21 cellular contexts compared by ENCODE assay signal in genomic region chr17:81529437-81529803, GRCh38. TPM values are rescaled to one million over a fixed set of nuclear protein-coding genes. Genes with fewer than 3 reads are reported as not detected.
A peak's percentile ranks its signal among the peaks of the same experiment; 100 is the strongest.
DNase-seq lines count a peak whose midpoint lies in the region; ATAC-seq, FAIRE-seq and TF ChIP-seq lines count a peak whose summit lies in the region.
"Had no signal": no experiment of that assay in that cellular context is flagged by ENCODE, and none has a peak within 500 bp of the region (broad histone marks: within the 10 kb centered on the region; RNA-seq: fewer than 3 reads in every experiment).

No MANE protein-coding gene starts in this region.

- H3K23ac ChIP-seq in neuronal stem cell (ENCODE audit: low read depth, low read length, poor library complexity) = no peak overlapping the region

- no peak for DNase-seq in HepG2 (ENCODE audit: low spot score)
- no peak for DNase-seq in right lobe of liver
- no peak for DNase-seq in PC-3
- no peak for DNase-seq in neuronal stem cell (ENCODE audit: low spot score)
- no peak for DNase-seq in OCI-LY7 (ENCODE audit: low spot score)
- no peak for DNase-seq in NCI-H2171 (lab: John Stamatoyannopoulos, UW)
- DNase-seq: AML-193; CD4-positive, alpha-beta memory T cell; DMS153; GM23248; HCEC 1CT; HFFc6; IMR-90 had no signal

- CTCF ChIA-PET in HepG2 (lab: Yijun Ruan, JAX; ENCODE audit: low intra/inter-chr PET ratio, low total read pairs) = no interaction called here
- CTCF ChIA-PET in PC-3 (lab: Charles Lee) = interaction anchor here (0.7 kb wide), 1 partner anchor 13 kb away, joined by 3 read pairs; no protein-coding TSS in a partner anchor
- CTCF ChIA-PET in OCI-LY7 (lab: Charles Lee; ENCODE audit: unreplicated experiment) = no interaction called here

- no peak for ATAC-seq in HepG2
- no peak for ATAC-seq in right lobe of liver
- ATAC-seq in PC-3 = no peak
- ATAC-seq: K562 had no signal

- no peak overlapping the region for H4K91ac ChIP-seq in neuronal stem cell (ENCODE audit: low read depth, low read length, poor library complexity)

- no peak for TF ChIP-seq EP300 in HepG2 (IDR thresholded peaks at IDR 0.05; ENCODE audit: low read depth in 2 of 2, low read length in 2 of 2)
- no peak for TF ChIP-seq EP300 in HepG2 (CRISPR knock-in tag; IDR thresholded peaks at IDR 0.05; ENCODE audit: borderline replicate concordance)

- H2AK5ac ChIP-seq in neuronal stem cell (ENCODE audit: low read depth, low read length) = peak overlapping the region; percentile 95

- H3K36me3 ChIP-seq in HepG2 (replicated peaks in 1 of 2; ENCODE audit: control insufficient read depth in 1 of 2, insufficient read depth in 2 of 2, low read length in 2 of 2) = no peaks in the 10 kb centered on the region
- no peaks in the 10 kb centered on the region for H3K36me3 ChIP-seq in right lobe of liver
- no peaks in the 10 kb centered on the region for H3K36me3 ChIP-seq in PC-3 (ENCODE audit: low read depth, low read length)
- no peaks in the 10 kb centered on the region for H3K36me3 ChIP-seq in neuronal stem cell (replicated peaks in 1 of 2; ENCODE audit: control insufficient read depth in 2 of 2, insufficient read depth in 2 of 2, low read length in 2 of 2)
- no peaks in the 10 kb centered on the region for H3K36me3 ChIP-seq in OCI-LY7 (ENCODE audit: insufficient read depth, low read length)

- peaks cover 7% of the 10 kb centered on the region for H3K79me1 ChIP-seq in neuronal stem cell (ENCODE audit: low read depth, low read length)

- H3K4me3 ChIP-seq in HepG2 (replicated peaks in 1 of 3; ENCODE audit: insufficient read depth in 1 of 3, low read depth in 2 of 3, low read length in 3 of 3) (peak overlapping the region in 1 of 3 experiments; percentile 57; a peak in 1 of 6 replicates), right lobe of liver (no peak overlapping the region), PC-3 (ENCODE audit: low read length) (peak overlapping the region; percentile 52), neuronal stem cell (ENCODE audit: low read length in 2 of 2) (no peak overlapping the region), OCI-LY7 (ENCODE audit: low read depth, low read length, poor library complexity, severe bottlenecking) (no peak overlapping the region)
- H3K4me3 ChIP-seq: GM23248, K562 had no signal

- BruUV-seq in HepG2 (replicated peaks; lab: Mats Ljungman, UMichigan) (no TSS peak), PC-3 (replicated peaks; lab: Mats Ljungman, UMichigan) (no TSS peak), OCI-LY7 (replicated peaks; lab: Mats Ljungman, UMichigan) (no TSS peak)

- TF ChIP-seq POLR2A in HepG2 (IDR thresholded peaks at IDR 0.05; ENCODE audit: insufficient read depth in 1 of 2, low read depth in 2 of 2, low read length in 2 of 2) (no peak), right lobe of liver (IDR thresholded peaks at IDR 0.05) (no peak)

- H2BK15ac ChIP-seq in neuronal stem cell (ENCODE audit: low read length) = peak overlapping the region; percentile 71

- in situ Hi-C loops in HepG2 (cut with HindIII; ENCODE audit: extremely low pct_ligation_motif_present, low pct_unique_long_range_greater_than_20kb) = no loop called here

- H3F3A ChIP-seq in PC-3 (ENCODE audit: low read length, unreplicated experiment) = no peaks in the 10 kb centered on the region

- POLR2A ChIA-PET in HepG2 (lab: Yijun Ruan, JAX) (interaction anchor here (0.9 to 1.4 kb wide), 2 partner anchors 11 to 13 kb away, joined by 3 to 5 read pairs; no protein-coding TSS in a partner anchor), PC-3 (lab: Charles Lee; ENCODE audit: unreplicated experiment) (no interaction called here), OCI-LY7 (lab: Charles Lee) (interaction anchor here (1.2 kb wide), 1 partner anchor 9 kb away, joined by 3 read pairs; no protein-coding TSS in a partner anchor)

- H3K27ac ChIP-seq in HepG2 (ENCODE audit: extremely low read length, insufficient read depth, low read length) (no peak overlapping the region), right lobe of liver (no peak overlapping the region), PC-3 (ENCODE audit: low read length) (no peak overlapping the region), neuronal stem cell (replicated peaks; ENCODE audit: low read length) (no peak overlapping the region), OCI-LY7 (ENCODE audit: low read depth, low read length, poor library complexity, severe bottlenecking) (no peak overlapping the region)
- H3K27ac ChIP-seq: GM23248, HL-60 had no signal

- H3K9me3 ChIP-seq in HepG2 (ENCODE audit: low read length) (peaks cover 15% of the 10 kb centered on the region; the same call in 1 of the 2 replicates), right lobe of liver (no peaks in the 10 kb centered on the region), PC-3 (ENCODE audit: low read length) (no peaks in the 10 kb centered on the region), neuronal stem cell (replicated peaks in 1 of 2; ENCODE audit: control insufficient read depth in 2 of 2, insufficient read depth in 1 of 2, low read depth in 1 of 2, low read length in 2 of 2) (peaks cover 0 to 6% of the 10 kb centered on the region in 2 donors), OCI-LY7 (ENCODE audit: low read length) (no peaks in the 10 kb centered on the region)

- intact Hi-C loops in HepG2 (cut with micrococcal nuclease; ENCODE audit: unreplicated experiment) (no loop called here), right lobe of liver (cut with DNase I) (no loop called here), PC-3 (cut with micrococcal nuclease) (no loop called here), OCI-LY7 (cut with micrococcal nuclease; ENCODE audit: unreplicated experiment) (no loop called here)

- H3K79me2 ChIP-seq in HepG2 (ENCODE audit: insufficient read depth, low read length) (no peaks in the 10 kb centered on the region), PC-3 (ENCODE audit: low read length) (no peaks in the 10 kb centered on the region), OCI-LY7 (ENCODE audit: insufficient read depth, low read depth, low read length) (no peaks in the 10 kb centered on the region)

- TF ChIP-seq CTCF in HepG2 (CRISPR knock-in tag; IDR thresholded peaks at IDR 0.05) (no peak), right lobe of liver (IDR thresholded peaks at IDR 0.05) (no peak), PC-3 (conservative IDR thresholded peaks at IDR 0.05; ENCODE audit: low read depth, low read length) (no peak), OCI-LY7 (conservative IDR thresholded peaks at IDR 0.05; ENCODE audit: low read length) (no peak)

- H3K9ac ChIP-seq in HepG2 (ENCODE audit: insufficient read depth, low read depth, low read length) (no peak overlapping the region), PC-3 (ENCODE audit: low read length) (no peak overlapping the region), neuronal stem cell (ENCODE audit: low read depth, low read length, poor library complexity) (peak overlapping the region; percentile 44)
- H3K9ac ChIP-seq: GM23248 had no signal

- H2AFZ ChIP-seq in HepG2 (ENCODE audit: low read length) = no peak overlapping the region
- no peak overlapping the region for H2AFZ ChIP-seq in PC-3 (ENCODE audit: low read length)
- H2AFZ ChIP-seq in neuronal stem cell (ENCODE audit: low read length) = no peak overlapping the region
- no peak overlapping the region for H2AFZ ChIP-seq in OCI-LY7 (ENCODE audit: low read length)
- H2AFZ ChIP-seq: GM23248 had no signal

- H3K14ac ChIP-seq in neuronal stem cell (ENCODE audit: low read length) = peak overlapping the region; percentile 97

- no peak overlapping the region for H2BK120ac ChIP-seq in neuronal stem cell (ENCODE audit: low read depth, low read length)

- H3K9me2 ChIP-seq in PC-3 (replicated peaks; ENCODE audit: low read length) (no peaks in the 10 kb centered on the region), OCI-LY7 (ENCODE audit: insufficient read depth, low read length) (no peaks in the 10 kb centered on the region)

- H2BK12ac ChIP-seq in neuronal stem cell (ENCODE audit: low read length) = no peak overlapping the region

- no peak overlapping the region for H3K4ac ChIP-seq in neuronal stem cell (ENCODE audit: low read length)

- 57% methylated on average over 5 of the region's 6 CpGs for WGBS in HepG2 (ENCODE audit: low lambda C conversion rate)
- WGBS in right lobe of liver (ENCODE audit: insufficient coverage, low coverage, low lambda C conversion rate, missing lambda C conversion rate) = 50% methylated on average over 2 of the region's 6 CpGs
- no CpG with 5 or more reads among the region's 6 CpGs for WGBS in neuronal stem cell (ENCODE audit: extremely low coverage in 2 of 2, insufficient read length in 2 of 2, insufficient replicate concordance in 1 of 2), 2 donors

- no peak for TF ChIP-seq RAD21 in HepG2 (CRISPR knock-in tag; IDR thresholded peaks at IDR 0.05)

- H3K27me3 ChIP-seq in HepG2 (ENCODE audit: control insufficient read depth in 1 of 2, insufficient read depth in 2 of 2, low read length in 2 of 2) = peaks cover 18 to 54% of the 10 kb centered on the region in 2 experiments
- no peaks in the 10 kb centered on the region for H3K27me3 ChIP-seq in right lobe of liver
- H3K27me3 ChIP-seq in PC-3 (ENCODE audit: low read length) = peaks cover 7% of the 10 kb centered on the region; the same call in 1 of the 2 replicates
- peaks cover 0 to 15% (median 6%) of the 10 kb centered on the region in 3 experiments for H3K27me3 ChIP-seq in neuronal stem cell (ENCODE audit: control insufficient read depth in 3 of 3, insufficient read depth in 3 of 3, low read depth in 1 of 3, low read length in 3 of 3)

- H3K4me1 ChIP-seq in HepG2 (ENCODE audit: insufficient read depth, low read length) (peaks cover 24% of the 10 kb centered on the region), right lobe of liver (no peaks in the 10 kb centered on the region), PC-3 (ENCODE audit: insufficient read depth, low read length) (peaks cover 22% of the 10 kb centered on the region), neuronal stem cell (ENCODE audit: control insufficient read depth in 2 of 2, insufficient read depth in 1 of 2, low read depth in 1 of 2, low read length in 2 of 2) (peaks cover 2 to 8% of the 10 kb centered on the region in 2 donors), OCI-LY7 (ENCODE audit: insufficient read depth, low read length, poor library complexity, severe bottlenecking) (peaks cover 14% of the 10 kb centered on the region)

- FAIRE-seq in HepG2 (lab: Jason Lieb, UNC) = no peak
- FAIRE-seq: A204.1, G401.6, GM12891, GM18507, H54, K562 had no signal

- H3K18ac ChIP-seq in neuronal stem cell (ENCODE audit: low read length) = peak overlapping the region; percentile 64

- peak overlapping the region; percentile 60 for H2BK5ac ChIP-seq in neuronal stem cell (ENCODE audit: low read length)

- H3K4me2 ChIP-seq in HepG2 (ENCODE audit: low read depth, low read length) (no peak overlapping the region), PC-3 (ENCODE audit: low read length) (peak overlapping the region; percentile 79), neuronal stem cell (ENCODE audit: insufficient read depth, low read length, poor library complexity, severe bottlenecking) (no peak overlapping the region), OCI-LY7 (ENCODE audit: low read length) (no peak overlapping the region)

- peaks cover 5% of the 10 kb centered on the region; the same call in 1 of the 2 replicates for H4K20me1 ChIP-seq in HepG2 (ENCODE audit: insufficient read depth, low read length)
- no peaks in the 10 kb centered on the region for H4K20me1 ChIP-seq in PC-3 (ENCODE audit: low read length)
- H4K20me1 ChIP-seq in OCI-LY7 (ENCODE audit: insufficient read depth, low read length) = no peaks in the 10 kb centered on the region

- peak overlapping the region; percentile 43 for H4K8ac ChIP-seq in neuronal stem cell (ENCODE audit: low read depth, low read length)

RNA-seq across cellular contexts. Expression of gene FSCN2, which starts 1.2 kb away (rescaled TPM):
- total RNA-seq in HepG2 (2016; rRNA removed; fragmentation: Illumina TruSeq; extraction: Trizol) (not detected in 2 replicates), right lobe of liver (under 1 TPM in 1 of 6 experiments, not detected in 5; 0.22 TPM), PC-3 (2014; rRNA removed) (0.87 and 2.4 TPM in 2 replicates), OCI-LY7 (2022) (4.3 and 6.7 TPM in 2 replicates)
- total RNA-seq in HepG2 (2016; cell fraction: cytosol; rRNA removed; fragmentation: Illumina TruSeq; extraction: Trizol; ENCODE audit: low read depth) = not detected in 2 replicates
- not detected in 2 replicates for total RNA-seq in HepG2 (2016; cell fraction: insoluble cytoplasmic fraction; rRNA removed; fragmentation: Illumina TruSeq; extraction: Trizol)
- not detected in 2 replicates for total RNA-seq in HepG2 (2016; cell fraction: membrane; rRNA removed; fragmentation: Illumina TruSeq; extraction: Trizol)
- total RNA-seq in HepG2 (2016; cell fraction: nucleus; rRNA removed; fragmentation: Illumina TruSeq; extraction: Trizol) = not detected in 2 replicates
- polyA plus RNA-seq in HepG2 (2011; rRNA removed) = 0.09 and 0.31 TPM in 2 replicates
- polyA plus RNA-seq in HepG2 (2011; cell fraction: cytosol; rRNA removed) = 0.17 TPM in 2 replicates
- polyA plus RNA-seq in HepG2 (2011; cell fraction: nucleus; rRNA removed) = 2.2 and 2.8 TPM in 2 replicates
- 0.11 and 0.17 TPM in 2 replicates for polyA plus RNA-seq in HepG2 (2012)
- not detected in 2 replicates for polyA plus RNA-seq in HepG2 (2016; cell fraction: cytosol; fragmentation: Illumina TruSeq; extraction: Trizol; ENCODE audit: low read depth)
- polyA plus RNA-seq in HepG2 (2016; cell fraction: insoluble cytoplasmic fraction; fragmentation: Illumina TruSeq; extraction: Trizol; ENCODE audit: low read depth) = not detected in 2 replicates
- polyA plus RNA-seq in HepG2 (2016; cell fraction: membrane; fragmentation: Illumina TruSeq; extraction: Trizol; ENCODE audit: low read depth) = not detected in 2 replicates
- not detected in 2 replicates for polyA plus RNA-seq in HepG2 (2016; cell fraction: nucleus; fragmentation: Illumina TruSeq; extraction: Trizol; ENCODE audit: insufficient read depth, low read depth)
- 1.5 and 1.9 TPM in 2 replicates for polyA minus RNA-seq in HepG2 (2011; rRNA and poly(A)+ RNA removed; ENCODE audit: low replicate concordance)
- not detected in 2 replicates for polyA minus RNA-seq in HepG2 (2011; cell fraction: cytosol; rRNA and poly(A)+ RNA removed)
- polyA minus RNA-seq in HepG2 (2011; cell fraction: nucleus; rRNA and poly(A)+ RNA removed) = 0.75 and 0.77 TPM in 2 replicates
- 0.20 TPM for polyA plus RNA-seq in neuronal stem cell (2013, experiment 1 of 2)
- 0.25 TPM for polyA plus RNA-seq in neuronal stem cell (2013, experiment 2 of 2)
- total RNA-seq in OCI-LY7 (2014; rRNA removed; shearing (Covaris generic)) = 1.3 and 1.6 TPM in 2 replicates
- total RNA-seq: K562 had no signal
- polyA plus RNA-seq: CD14-positive monocyte had no signal

RNA-seq across cellular contexts. Expression of gene ACTG1, which starts 16.8 kb away (rescaled TPM):
- total RNA-seq in HepG2 (2016; rRNA removed; fragmentation: Illumina TruSeq; extraction: Trizol) = 973 and 1,028 TPM in 2 replicates
- 361 and 399 TPM in 2 replicates for total RNA-seq in HepG2 (2016; cell fraction: cytosol; rRNA removed; fragmentation: Illumina TruSeq; extraction: Trizol; ENCODE audit: low read depth)
- total RNA-seq in HepG2 (2016; cell fraction: insoluble cytoplasmic fraction; rRNA removed; fragmentation: Illumina TruSeq; extraction: Trizol) = 848 and 989 TPM in 2 replicates
- total RNA-seq in HepG2 (2016; cell fraction: membrane; rRNA removed; fragmentation: Illumina TruSeq; extraction: Trizol) = 986 and 1,002 TPM in 2 replicates
- 479 and 519 TPM in 2 replicates for total RNA-seq in HepG2 (2016; cell fraction: nucleus; rRNA removed; fragmentation: Illumina TruSeq; extraction: Trizol)
- 1,138 and 1,217 TPM in 2 replicates for polyA plus RNA-seq in HepG2 (2011; rRNA removed)
- 2,631 and 2,697 TPM in 2 replicates for polyA plus RNA-seq in HepG2 (2011; cell fraction: cytosol; rRNA removed)
- 3,693 and 3,967 TPM in 2 replicates for polyA plus RNA-seq in HepG2 (2011; cell fraction: nucleus; rRNA removed)
- polyA plus RNA-seq in HepG2 (2012) = 1,881 and 2,139 TPM in 2 replicates
- 598 and 619 TPM in 2 replicates for polyA plus RNA-seq in HepG2 (2016; cell fraction: cytosol; fragmentation: Illumina TruSeq; extraction: Trizol; ENCODE audit: low read depth)
- 1,358 and 1,713 TPM in 2 replicates for polyA plus RNA-seq in HepG2 (2016; cell fraction: insoluble cytoplasmic fraction; fragmentation: Illumina TruSeq; extraction: Trizol; ENCODE audit: low read depth)
- 1,224 and 1,364 TPM in 2 replicates for polyA plus RNA-seq in HepG2 (2016; cell fraction: membrane; fragmentation: Illumina TruSeq; extraction: Trizol; ENCODE audit: low read depth)
- polyA plus RNA-seq in HepG2 (2016; cell fraction: nucleus; fragmentation: Illumina TruSeq; extraction: Trizol; ENCODE audit: insufficient read depth, low read depth) = 1,038 and 1,070 TPM in 2 replicates
- polyA minus RNA-seq in HepG2 (2011; rRNA and poly(A)+ RNA removed; ENCODE audit: low replicate concordance) = 750 and 1,581 TPM in 2 replicates
- 1,072 and 1,192 TPM in 2 replicates for polyA minus RNA-seq in HepG2 (2011; cell fraction: cytosol; rRNA and poly(A)+ RNA removed)
- polyA minus RNA-seq in HepG2 (2011; cell fraction: nucleus; rRNA and poly(A)+ RNA removed) = 609 and 760 TPM in 2 replicates
- 1,000 to 10,000 TPM in 3 of 6 experiments, 100 to 1,000 TPM in 3; 218 to 2,508 (median 1,326) TPM for total RNA-seq in right lobe of liver
- 4,503 and 4,798 TPM in 2 replicates for total RNA-seq in PC-3 (2014; rRNA removed)
- polyA plus RNA-seq in neuronal stem cell (2013, experiment 1 of 2) = 5,937 TPM
- 5,622 TPM for polyA plus RNA-seq in neuronal stem cell (2013, experiment 2 of 2)
- 2,245 and 2,707 TPM in 2 replicates for total RNA-seq in OCI-LY7 (2014; rRNA removed; shearing (Covaris generic))
- 2,459 and 2,894 TPM in 2 replicates for total RNA-seq in OCI-LY7 (2022)

RNA-seq across cellular contexts. Expression of gene FAAP100, which starts 22.7 kb away (rescaled TPM):
- total RNA-seq in HepG2 (2016; rRNA removed; fragmentation: Illumina TruSeq; extraction: Trizol) (13.9 and 20.8 TPM in 2 replicates), right lobe of liver (10 to 100 TPM; 13.1 to 17.1 (median 15.2) TPM), PC-3 (2014; rRNA removed) (23.3 and 34.6 TPM in 2 replicates), OCI-LY7 (2022) (64.4 and 74.2 TPM in 2 replicates)
- total RNA-seq in HepG2 (2016; cell fraction: cytosol; rRNA removed; fragmentation: Illumina TruSeq; extraction: Trizol; ENCODE audit: low read depth) = 10.4 and 11.2 TPM in 2 replicates
- 11.4 and 20.4 TPM in 2 replicates for total RNA-seq in HepG2 (2016; cell fraction: insoluble cytoplasmic fraction; rRNA removed; fragmentation: Illumina TruSeq; extraction: Trizol)
- 23.6 and 25.4 TPM in 2 replicates for total RNA-seq in HepG2 (2016; cell fraction: membrane; rRNA removed; fragmentation: Illumina TruSeq; extraction: Trizol)
- total RNA-seq in HepG2 (2016; cell fraction: nucleus; rRNA removed; fragmentation: Illumina TruSeq; extraction: Trizol) = 19.0 and 22.7 TPM in 2 replicates
- 7.6 and 11.1 TPM in 2 replicates for polyA plus RNA-seq in HepG2 (2011; rRNA removed)
- polyA plus RNA-seq in HepG2 (2011; cell fraction: cytosol; rRNA removed) = 6.5 and 11.8 TPM in 2 replicates
- 37.4 and 38.6 TPM in 2 replicates for polyA plus RNA-seq in HepG2 (2011; cell fraction: nucleus; rRNA removed)
- polyA plus RNA-seq in HepG2 (2012) = 9.3 and 10.7 TPM in 2 replicates
- 6.1 and 6.4 TPM in 2 replicates for polyA plus RNA-seq in HepG2 (2016; cell fraction: cytosol; fragmentation: Illumina TruSeq; extraction: Trizol; ENCODE audit: low read depth)
- polyA plus RNA-seq in HepG2 (2016; cell fraction: insoluble cytoplasmic fraction; fragmentation: Illumina TruSeq; extraction: Trizol; ENCODE audit: low read depth) = 13.7 and 17.1 TPM in 2 replicates
- polyA plus RNA-seq in HepG2 (2016; cell fraction: membrane; fragmentation: Illumina TruSeq; extraction: Trizol; ENCODE audit: low read depth) = 14.4 and 16.7 TPM in 2 replicates
- 43.7 and 45.9 TPM in 2 replicates for polyA plus RNA-seq in HepG2 (2016; cell fraction: nucleus; fragmentation: Illumina TruSeq; extraction: Trizol; ENCODE audit: insufficient read depth, low read depth)
- polyA minus RNA-seq in HepG2 (2011; rRNA and poly(A)+ RNA removed; ENCODE audit: low replicate concordance) = 13.6 and 27.9 TPM in 2 replicates
- 7.7 and 8.2 TPM in 2 replicates for polyA minus RNA-seq in HepG2 (2011; cell fraction: cytosol; rRNA and poly(A)+ RNA removed)
- 22.8 and 26.2 TPM in 2 replicates for polyA minus RNA-seq in HepG2 (2011; cell fraction: nucleus; rRNA and poly(A)+ RNA removed)
- polyA plus RNA-seq in neuronal stem cell (2013, experiment 1 of 2) = 11.8 TPM
- polyA plus RNA-seq in neuronal stem cell (2013, experiment 2 of 2) = 12.1 TPM
- 51.1 and 65.2 TPM in 2 replicates for total RNA-seq in OCI-LY7 (2014; rRNA removed; shearing (Covaris generic))
